2 cellular contexts compared by ENCODE assay signal in genomic region chr10:116742367-116743265, GRCh38.
TF ChIP-seq lines count a peak whose summit lies in the region.

Gene HSPA12A (minus strand): TSS chr10:116742566. CDS start chr10:116742469, 97 bp downstream.

TF ChIP-seq in GM12891, 5 proteins besides CTCF, POLR2A, EP300 and RAD21:
- TF ChIP-seq POU2F2 (IDR thresholded peaks at IDR 0.05; ENCODE audit: low read depth, low read length) (no peak), TAF1 (IDR thresholded peaks at IDR 0.05; ENCODE audit: low read depth, low read length) (no peak), PAX5 (IDR thresholded peaks at IDR 0.05; ENCODE audit: insufficient read depth, low read length, severe bottlenecking) (no peak), POLR2AphosphoS5 (IDR thresholded peaks at IDR 0.05; ENCODE audit: low read depth, low read length) (no peak), SPI1 (IDR thresholded peaks at IDR 0.05; ENCODE audit: low read depth, low read length) (no peak)

TF ChIP-seq in HepG2, 621 proteins besides CTCF, POLR2A, EP300 and RAD21 (continues in another document):
- TF ChIP-seq ZC3H13 (CRISPR knock-in tag; IDR thresholded peaks at IDR 0.05) (no peak), ZFP91 (CRISPR knock-in tag; IDR thresholded peaks at IDR 0.05; ENCODE audit: borderline replicate concordance) (peak; percentile 6; the same call in 1 of the 2 replicates), ZHX1 (CRISPR knock-in tag; IDR thresholded peaks at IDR 0.05; ENCODE audit: low read depth) (peak; percentile 33; the same call in 1 of the 2 replicates), TFDP1 (CRISPR knock-in tag; IDR thresholded peaks at IDR 0.05; ENCODE audit: borderline replicate concordance) (peak; percentile 15; the same call in 1 of the 2 replicates), ZNF766 (CRISPR knock-in tag; IDR thresholded peaks at IDR 0.05; ENCODE audit: borderline replicate concordance) (no peak), JUN (CRISPR knock-in tag; IDR thresholded peaks at IDR 0.05) (no peak), ZFP36 (IDR thresholded peaks at IDR 0.05; ENCODE audit: borderline replicate concordance, low read depth, low read length, partially characterized antibody) (peak; percentile 14), ZSCAN20 (CRISPR knock-in tag; IDR thresholded peaks at IDR 0.05; ENCODE audit: borderline replicate concordance) (peak; percentile 53; the same call in 1 of the 2 replicates), ZNF749 (CRISPR knock-in tag; IDR thresholded peaks at IDR 0.05; ENCODE audit: borderline replicate concordance) (0 out of 2 replicates have a peak, but pooled peaks have one; percentile 48), KLF12 (CRISPR knock-in tag; IDR thresholded peaks at IDR 0.05; ENCODE audit: borderline replicate concordance) (peak; percentile 41; the same call in 1 of the 2 replicates), PAXIP1 (CRISPR knock-in tag; conservative IDR thresholded peaks at IDR 0.05) (peak; percentile 11; the same call in 1 of the 2 replicates), ZNF547 (CRISPR knock-in tag; IDR thresholded peaks at IDR 0.05) (0 out of 2 replicates have a peak, but pooled peaks have one; percentile 55), ZNF691 (CRISPR knock-in tag; IDR thresholded peaks at IDR 0.05; ENCODE audit: borderline replicate concordance, low read depth) (no peak; the same call in 1 of the 2 replicates), RFXANK (CRISPR knock-in tag; IDR thresholded peaks at IDR 0.05) (no peak), HES4 (CRISPR knock-in tag; IDR thresholded peaks at IDR 0.05; ENCODE audit: borderline replicate concordance) (peak; percentile 53), NR2C2 (CRISPR knock-in tag; IDR thresholded peaks at IDR 0.05; ENCODE audit: borderline replicate concordance) (peak; percentile 38; the same call in 1 of the 2 replicates), ZNF678 (CRISPR knock-in tag; IDR thresholded peaks at IDR 0.05) (no peak), YY1 (IDR thresholded peaks at IDR 0.05; ENCODE audit: insufficient read depth, insufficient replicate concordance, low read depth, low read length) (peak; percentile 21), ZNF800 (CRISPR knock-in tag; IDR thresholded peaks at IDR 0.05) (peak; percentile 88), ZNF777 (CRISPR knock-in tag; IDR thresholded peaks at IDR 0.05) (peak; percentile 90), ZMYM4 (CRISPR knock-in tag; IDR thresholded peaks at IDR 0.05) (peak; percentile 19; the same call in 1 of the 2 replicates), REPIN1 (CRISPR knock-in tag; IDR thresholded peaks at IDR 0.05; ENCODE audit: borderline replicate concordance, low read depth) (0 out of 2 replicates have a peak, but pooled peaks have one; percentile 37), MYPOP (CRISPR knock-in tag; IDR thresholded peaks at IDR 0.05) (0 out of 2 replicates have a peak, but pooled peaks have one; percentile 58), IKZF1 (IDR thresholded peaks at IDR 0.05) (no peak), ZBTB3 (CRISPR knock-in tag; IDR thresholded peaks at IDR 0.05; ENCODE audit: borderline replicate concordance, low read depth) (no peak), HNRNPLL (IDR thresholded peaks at IDR 0.05; ENCODE audit: low read depth, low read length, poor library complexity, severe bottlenecking) (peak; percentile 48), KLF16 (CRISPR knock-in tag; IDR thresholded peaks at IDR 0.05) (no peak), SIN3A (IDR thresholded peaks at IDR 0.05; ENCODE audit: borderline replicate concordance, low read depth, low read length) (peak; percentile 39; the same call in 1 of the 2 replicates), UBTF (CRISPR knock-in tag; IDR thresholded peaks at IDR 0.05) (peak; percentile 8; the same call in 1 of the 2 replicates), ATF7 (IDR thresholded peaks at IDR 0.05) (no peak), ATF7 (CRISPR knock-in tag; IDR thresholded peaks at IDR 0.05) (no peak), HOXA3 (CRISPR knock-in tag; IDR thresholded peaks at IDR 0.05) (peak; percentile 37; the same call in 1 of the 2 replicates), ZFY (CRISPR knock-in tag; IDR thresholded peaks at IDR 0.05) (peak; percentile 88), ZNF891 (CRISPR knock-in tag; IDR thresholded peaks at IDR 0.05) (0 out of 2 replicates have a peak, but pooled peaks have one; percentile 15), GABPB1 (CRISPR knock-in tag; IDR thresholded peaks at IDR 0.05) (peak; percentile 31; the same call in 1 of the 2 replicates), ZFX (CRISPR knock-in tag; IDR thresholded peaks at IDR 0.05; ENCODE audit: low read depth) (peak; percentile 86), TMF1 (CRISPR knock-in tag; IDR thresholded peaks at IDR 0.05; ENCODE audit: low read depth) (no peak), ZNF563 (CRISPR knock-in tag; IDR thresholded peaks at IDR 0.05) (peak; percentile 52), SNAPC2 (CRISPR knock-in tag; IDR thresholded peaks at IDR 0.05) (0 out of 2 replicates have a peak, but pooled peaks have one; percentile 51), ZEB1 (IDR thresholded peaks at IDR 0.05; ENCODE audit: insufficient replicate concordance, low read depth) (no peak)
